In the genomic region with DNA sequence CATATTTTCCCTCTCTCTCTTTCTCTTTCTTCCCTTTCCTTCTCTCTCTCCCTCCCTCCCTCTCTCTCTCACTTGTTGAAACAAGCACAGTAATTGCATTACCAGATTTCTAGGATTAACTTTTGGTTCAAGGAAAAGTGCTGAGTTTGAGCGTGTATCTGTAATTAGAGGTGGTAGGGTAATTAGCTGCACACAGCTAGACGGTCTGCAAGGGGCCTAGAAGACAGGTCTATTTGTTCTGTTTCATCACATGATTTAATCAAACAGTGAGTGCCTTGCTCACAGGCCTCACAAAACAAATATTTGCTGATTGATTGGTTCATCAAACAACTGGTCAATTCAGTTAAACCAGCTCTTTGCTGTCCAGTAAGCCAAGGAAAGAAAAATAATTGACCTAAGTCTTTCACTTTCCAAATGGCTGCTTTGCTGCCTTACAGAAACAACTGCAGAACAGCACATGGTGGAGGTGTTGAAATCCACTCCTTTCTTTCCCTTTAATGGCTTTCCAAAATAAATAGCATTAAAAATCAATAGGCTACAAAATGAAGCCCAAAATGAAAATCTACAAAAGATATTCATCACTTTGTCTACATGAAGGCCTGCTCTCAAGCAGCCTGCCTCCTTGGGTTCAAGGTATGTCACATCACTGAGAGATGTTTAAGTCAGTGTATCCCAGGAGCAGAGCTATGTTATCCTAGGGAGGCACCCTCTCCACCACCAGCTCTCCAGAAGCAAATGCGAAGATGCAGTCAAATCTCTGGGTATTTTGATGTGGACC, we compare ENCODE assay signal across 21 cellular contexts.
DNase-seq lines count a peak whose midpoint lies in the region; ATAC-seq, FAIRE-seq and TF ChIP-seq lines count a peak whose summit lies in the region.
"Had no signal": no experiment of that assay in that cellular context is flagged by ENCODE, and none has a peak within 500 bp of the region (broad histone marks: within the 10 kb centered on the region; RNA-seq: fewer than 3 reads in every experiment).

No MANE protein-coding gene starts in this region.

- H3K23me2 ChIP-seq in H1 (ENCODE audit: low read depth, low read length) = no peaks in the 10 kb centered on the region

- H3K36me3 ChIP-seq in H1 (ENCODE audit: control insufficient read depth in 2 of 4, insufficient read depth in 4 of 4, low read length in 3 of 4) (no peaks in the 10 kb centered on the region), left lung (no peaks in the 10 kb centered on the region)
- H3K36me3 ChIP-seq: esophagus squamous epithelium, left ventricle myocardium inferior, sigmoid colon had no signal

- H2BK5ac ChIP-seq in H1 (ENCODE audit: low read depth, low read length) = no peak overlapping the region

- no peaks in the 10 kb centered on the region for H3K36me3 Mint-ChIP-seq in activated naive CD4-positive, alpha-beta T cell treated with anti-CD3 and anti-CD28 coated beads for 36 hours (ENCODE audit: low read depth)
- H3K36me3 Mint-ChIP-seq: CD8-positive, alpha-beta T cell; natural killer cell treated with Interleukin-12 subunit alpha and Interleukin-12 subunit beta and Interleukin-15 and Interleukin-18, amount 100 ng/mL, for 72 hours; stimulated activated naive B cell treated with anti-CD40 and anti-IgM and Interleukin-4, amounts not matched to agents 10 μg/mL and 1 μg/mL and 100 μg/mL, for 72 hours had no signal

- no peak for TF ChIP-seq EP300 in H1 (IDR thresholded peaks at IDR 0.05; ENCODE audit: borderline replicate concordance in 1 of 2, low read depth in 2 of 2, low read length in 2 of 2)

- peak; percentile 16 for DNase-seq in NCI-H1436 treated with DMSO at 0.1 percent for 48 hours (lab: John Stamatoyannopoulos, UW)
- no peak for DNase-seq in NCI-H1436 (lab: John Stamatoyannopoulos, UW)
- peak; percentile 53 for DNase-seq in NCI-H510A (lab: John Stamatoyannopoulos, UW)
- DNase-seq in H1 (ENCODE audit: low read depth in 1 of 2, low spot score in 2 of 2) = no peak
- DNase-seq in left lung = no peak
- no peak for DNase-seq in activated naive CD4-positive, alpha-beta T cell treated with anti-CD3 and anti-CD28 coated beads for 36 hours
- DNase-seq in posterior cingulate gyrus = no peak
- DNase-seq: 8988T; activated CD4-positive, alpha-beta T cell treated with anti-CD3 and anti-CD28 coated beads for 36 hours; activated T-cell treated with anti-CD3 and anti-CD28 coated beads, Interleukin-2, amount 50 U/mL, for 72 hours; CD8-positive, alpha-beta T cell; esophagus squamous epithelium; HCEC 1CT; KG1; left ventricle myocardium inferior; stimulated activated naive B cell treated with anti-CD40 and anti-IgM and Interleukin-4, amounts not matched to agents 10 μg/mL and 1 μg/mL and 100 μg/mL, for 72 hours had no signal

- peak overlapping the region; percentile 62; the same call in 1 of the 2 replicates for H2BK20ac ChIP-seq in H1 (ENCODE audit: low read length)

- no peaks in the 10 kb centered on the region for H3K4me1 Mint-ChIP-seq in activated naive CD4-positive, alpha-beta T cell treated with anti-CD3 and anti-CD28 coated beads for 36 hours (ENCODE audit: low read depth)
- H3K4me1 Mint-ChIP-seq: activated CD4-positive, alpha-beta T cell treated with anti-CD3 and anti-CD28 coated beads for 36 hours; stimulated activated naive B cell treated with anti-CD40 and anti-IgM and Interleukin-4, amounts not matched to agents 10 μg/mL and 1 μg/mL and 100 μg/mL, for 72 hours had no signal

- H4K5ac ChIP-seq in H1 (ENCODE audit: insufficient read length, low read depth, low read length) = no peak overlapping the region

- H3K18ac ChIP-seq in H1 (ENCODE audit: extremely low read depth, low read length) = 0 out of 2 replicates have a peak overlapping the region, but pooled peaks have one; percentile 5

- no peak overlapping the region for H2AFZ ChIP-seq in H1 (ENCODE audit: low read length)

- H3K23ac ChIP-seq in H1 (ENCODE audit: insufficient read length) = no peak overlapping the region

- TF ChIP-seq RAD21 in H1 (IDR thresholded peaks at IDR 0.05 in 1 of 2, conservative IDR thresholded peaks at IDR 0.05 in 1 of 2; ENCODE audit: low read depth in 2 of 2, low read length in 2 of 2) = no peak

- H3K4me3 Mint-ChIP-seq in activated naive CD4-positive, alpha-beta T cell treated with anti-CD3 and anti-CD28 coated beads for 36 hours = no peak overlapping the region
- H3K4me3 Mint-ChIP-seq: activated CD4-positive, alpha-beta T cell treated with anti-CD3 and anti-CD28 coated beads for 36 hours; activated T-cell treated with anti-CD3 and anti-CD28 coated beads, Interleukin-2, amount 50 U/mL, for 72 hours; CD8-positive, alpha-beta T cell; natural killer cell treated with Interleukin-12 subunit alpha and Interleukin-12 subunit beta and Interleukin-15 and Interleukin-18, amount 100 ng/mL, for 72 hours; stimulated activated naive B cell treated with anti-CD40 and anti-IgM and Interleukin-4, amounts not matched to agents 10 μg/mL and 1 μg/mL and 100 μg/mL, for 72 hours had no signal

- H3K79me2 ChIP-seq in H1 (ENCODE audit: control insufficient read depth in 1 of 2, insufficient read depth in 2 of 2, low read length in 2 of 2) = no peaks in the 10 kb centered on the region

- H3K9ac ChIP-seq in H1 (replicated peaks in 1 of 4; ENCODE audit: extremely low read depth in 1 of 4, low read depth in 3 of 4, low read length in 3 of 4) = no peak overlapping the region

- no peak overlapping the region for H4K91ac ChIP-seq in H1 (replicated peaks; ENCODE audit: insufficient read length, low read length)

- H3K27me3 Mint-ChIP-seq in activated naive CD4-positive, alpha-beta T cell treated with anti-CD3 and anti-CD28 coated beads for 36 hours (ENCODE audit: low read depth) = peaks cover 2% of the 10 kb centered on the region

- H3K9me3 Mint-ChIP-seq in activated naive CD4-positive, alpha-beta T cell treated with anti-CD3 and anti-CD28 coated beads for 36 hours = no peaks in the 10 kb centered on the region
- H3K9me3 Mint-ChIP-seq: activated T-cell treated with anti-CD3 and anti-CD28 coated beads, Interleukin-2, amount 50 U/mL, for 72 hours; CD8-positive, alpha-beta T cell; natural killer cell treated with Interleukin-12 subunit alpha and Interleukin-12 subunit beta and Interleukin-15 and Interleukin-18, amount 100 ng/mL, for 72 hours; stimulated activated naive B cell treated with anti-CD40 and anti-IgM and Interleukin-4, amounts not matched to agents 10 μg/mL and 1 μg/mL and 100 μg/mL, for 72 hours had no signal

- no peak overlapping the region for H3K27ac Mint-ChIP-seq in activated naive CD4-positive, alpha-beta T cell treated with anti-CD3 and anti-CD28 coated beads for 36 hours
- H3K27ac Mint-ChIP-seq: activated CD4-positive, alpha-beta T cell treated with anti-CD3 and anti-CD28 coated beads for 36 hours; activated T-cell treated with anti-CD3 and anti-CD28 coated beads, Interleukin-2, amount 50 U/mL, for 72 hours; CD8-positive, alpha-beta T cell; natural killer cell treated with Interleukin-12 subunit alpha and Interleukin-12 subunit beta and Interleukin-15 and Interleukin-18, amount 100 ng/mL, for 72 hours; stimulated activated naive B cell treated with anti-CD40 and anti-IgM and Interleukin-4, amounts not matched to agents 10 μg/mL and 1 μg/mL and 100 μg/mL, for 72 hours had no signal

- H3K4me1 ChIP-seq in H1 (replicated peaks in 1 of 4; ENCODE audit: control insufficient read depth in 3 of 4, insufficient read depth in 4 of 4, low read length in 3 of 4) (peaks cover 0 to 17% (median 7%) of the 10 kb centered on the region in 4 experiments; a peak in 4 of 7 replicates), left lung (no peaks in the 10 kb centered on the region)
- H3K4me1 ChIP-seq: esophagus squamous epithelium had no signal

- no peak overlapping the region for H3K56ac ChIP-seq in H1 (replicated peaks; ENCODE audit: insufficient read length, low read depth, low read length)

- H2AK5ac ChIP-seq in H1 (ENCODE audit: low read depth, low read length) = no peak overlapping the region

- H2BK15ac ChIP-seq in H1 (ENCODE audit: low read length) = 0 out of 2 replicates have a peak overlapping the region, but pooled peaks have one; percentile 21

- H3K14ac ChIP-seq in H1 (ENCODE audit: insufficient read length) = no peak overlapping the region

- H3K27ac ChIP-seq in H1 (ENCODE audit: low read depth, low read length) (no peak overlapping the region; the same call in 1 of the 2 replicates), left lung (no peak overlapping the region)
- H3K27ac ChIP-seq: coronary artery, esophagus squamous epithelium, left ventricle myocardium inferior, sigmoid colon had no signal

- no peak overlapping the region for H3K4me2 ChIP-seq in H1 (ENCODE audit: insufficient read depth in 1 of 2, low read depth in 2 of 2, low read length in 2 of 2)

- H3K4ac ChIP-seq in H1 (replicated peaks; ENCODE audit: insufficient read length, low read depth, low read length) = peak overlapping the region; percentile 28

- ATAC-seq in left lung (no peak), GM18861 (IDR thresholded peaks at IDR 0.05; ENCODE audit: unreplicated experiment) (no peak)
- ATAC-seq: activated CD4-positive, alpha-beta T cell treated with anti-CD3 and anti-CD28 coated beads for 36 hours; activated T-cell treated with anti-CD3 and anti-CD28 coated beads, Interleukin-2, amount 50 U/mL, for 72 hours; CD8-positive, alpha-beta T cell; natural killer cell treated with Interleukin-12 subunit alpha and Interleukin-12 subunit beta and Interleukin-15 and Interleukin-18, amount 100 ng/mL, for 72 hours; Panc1; stimulated activated naive B cell treated with anti-CD40 and anti-IgM and Interleukin-4, amounts not matched to agents 10 μg/mL and 1 μg/mL and 100 μg/mL, for 72 hours had no signal

- FAIRE-seq in H1 (lab: Jason Lieb, UNC) = no peak

- no peak overlapping the region for H4K8ac ChIP-seq in H1 (ENCODE audit: extremely low read depth, insufficient read depth, low read length)

- 93% methylated on average over 3 of the region's 3 CpGs; no CpG with 5 or more reads in 1 of the 2 experiments for WGBS in H1 (ENCODE audit: extremely low coverage in 1 of 2, insufficient coverage in 1 of 2, insufficient read length in 1 of 2, insufficient replicate concordance in 2 of 2, low coverage in 1 of 2, low lambda C conversion rate in 2 of 2, missing lambda C conversion rate in 1 of 2), 2 experiments

- no peak for TF ChIP-seq CTCF in H1 (IDR thresholded peaks at IDR 0.05; ENCODE audit: control extremely low read depth in 1 of 3, insufficient read depth in 1 of 3, low read depth in 1 of 3, low read length in 3 of 3)
- no peak for TF ChIP-seq CTCF in left lung (IDR thresholded peaks at IDR 0.05)

- H4K20me1 ChIP-seq in H1 (replicated peaks in 1 of 2; ENCODE audit: control insufficient read depth in 1 of 2, insufficient read depth in 2 of 2, low read length in 2 of 2) = no peaks in the 10 kb centered on the region

- no peak overlapping the region; the same call in 1 of the 2 replicates for H2BK12ac ChIP-seq in H1 (ENCODE audit: low read depth, low read length)

- intact Hi-C loops in left lung (cut with DNase I) (no loop called here), posterior cingulate gyrus (cut with DNase I) (no loop called here)
- intact Hi-C loops in activated naive CD4-positive, alpha-beta T cell treated with anti-CD3 and anti-CD28 coated beads for 36 hours (cut with micrococcal nuclease) = no loop called here

- TF ChIP-seq POLR2A in H1 (IDR thresholded peaks at IDR 0.05; ENCODE audit: control extremely low read depth in 1 of 2, low read depth in 2 of 2, low read length in 2 of 2) = no peak

- H3K27me3 ChIP-seq in H1 (replicated peaks in 1 of 4; ENCODE audit: control insufficient read depth in 3 of 4, extremely low read depth in 1 of 4, insufficient read depth in 3 of 4, low read length in 3 of 4) (no peaks in the 10 kb centered on the region), left lung (peaks cover 0 to 9% of the 10 kb centered on the region in 2 donors)
- H3K27me3 ChIP-seq: sigmoid colon had no signal

- no peak overlapping the region for H3K4me3 ChIP-seq in H1 (ENCODE audit: extremely low read depth in 1 of 4, insufficient read depth in 2 of 4, low read depth in 3 of 4, low read length in 4 of 4)
- H3K4me3 ChIP-seq in left lung = no peak overlapping the region
- H3K4me3 ChIP-seq: coronary artery, esophagus squamous epithelium, left ventricle myocardium inferior, sigmoid colon had no signal

- H2BK120ac ChIP-seq in H1 (replicated peaks; ENCODE audit: low read depth, low read length) = no peak overlapping the region

- no peaks in the 10 kb centered on the region for H3K79me1 ChIP-seq in H1 (ENCODE audit: low read depth, low read length)

- CTCF ChIA-PET in H1 (lab: Charles Lee; ENCODE audit: partially characterized antibody) = interaction anchor here (0.6 to 1.1 kb wide), 3 partner anchors 12 to 151 kb away, joined by 3 read pairs; no protein-coding TSS in a partner anchor
- CTCF ChIA-PET in activated naive CD4-positive, alpha-beta T cell treated with anti-CD3 and anti-CD28 coated beads for 36 hours (lab: Charles Lee) = no interaction called here

- POLR2A ChIA-PET in H1 (lab: Charles Lee; ENCODE audit: partially characterized antibody) = no interaction called here

- H3K9me3 ChIP-seq in H1 (ENCODE audit: insufficient read depth in 2 of 2, low read depth in 1 of 2, low read length in 1 of 2) (no peaks in the 10 kb centered on the region), left lung (no peaks in the 10 kb centered on the region)
- H3K9me3 ChIP-seq: esophagus squamous epithelium, left ventricle myocardium inferior, sigmoid colon had no signal

Comparison
In these comparisons a context has a peak if more than half of its experiments do, and no peak if none do; other contexts are left out.
1. DNase-seq: peak in NCI-H1436 treated with DMSO at 0.1 percent for 48 hours (single experiment) and NCI-H510A (single experiment); none in NCI-H1436 (single experiment), H1 (0 of 2), left lung (0 of 2), activated naive CD4-positive, alpha-beta T cell treated with anti-CD3 and anti-CD28 coated beads for 36 hours (single experiment) and posterior cingulate gyrus (0 of 10).